30 cellular contexts compared by ENCODE assay signal in the genomic region with DNA sequence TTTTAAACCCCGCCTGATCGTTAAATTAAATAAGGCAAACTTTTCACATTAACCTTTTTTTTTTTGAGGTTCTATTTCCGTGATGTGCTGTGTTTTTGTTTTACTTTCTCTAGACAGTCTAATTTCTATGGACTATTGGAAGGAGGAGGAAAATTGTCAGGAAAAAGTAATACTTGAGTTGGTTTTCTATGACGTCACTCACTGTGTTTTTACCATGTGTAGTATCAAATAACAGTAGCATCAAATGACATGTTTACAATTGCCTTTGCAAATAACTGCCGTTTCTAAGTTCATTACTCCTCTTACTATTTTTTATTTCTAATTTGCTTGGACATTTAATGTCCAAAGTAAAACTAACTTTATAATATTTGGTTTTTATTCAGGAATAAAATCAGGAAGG. TPM values are rescaled to one million over a fixed set of nuclear protein-coding genes. Genes with fewer than 3 reads are reported as not detected.
A peak's percentile ranks its signal among the peaks of the same experiment; 100 is the strongest.
DNase-seq lines count a peak whose midpoint lies in the region; ATAC-seq, FAIRE-seq and TF ChIP-seq lines count a peak whose summit lies in the region.
"Had no signal": no experiment of that assay in that cellular context is flagged by ENCODE, and none has a peak within 500 bp of the region (broad histone marks: within the 10 kb centered on the region; RNA-seq: fewer than 3 reads in every experiment).

No MANE protein-coding gene starts in this region.

- no peak overlapping the region for H3K27ac Mint-ChIP-seq in activated naive CD8-positive, alpha-beta T cell treated with anti-CD3 and anti-CD28 coated beads for 36 hours
- H3K27ac Mint-ChIP-seq: activated naive CD4-positive, alpha-beta T cell treated with anti-CD3 and anti-CD28 coated beads, Interleukin-2, amount 50 U/mL, for 24 hours; activated T-helper 2 cell treated with anti-CD3 and anti-CD28 coated beads, Interferon-gamma antibody, Interleukin-2, Interleukin-4, amounts not matched to agents 10 μg/mL and 5 μg/mL and 100 μg/mL, durations not matched to agents 14 hours and 24 hours and 36 hours; IgD-negative memory B cell; mesothelial cell of epicardium; stimulated activated naive CD8-positive, alpha-beta T cell treated with anti-CD3 and anti-CD28 coated beads, Interleukin-15, Interleukin-2, amounts not matched to agents 100 ng/mL and 50 ng/mL, for 24 hours had no signal

- H3K27me3 ChIP-seq in HepG2 (ENCODE audit: control insufficient read depth in 1 of 2, insufficient read depth in 2 of 2, low read length in 2 of 2) (no peaks in the 10 kb centered on the region), right lobe of liver (no peaks in the 10 kb centered on the region)
- H3K27me3 ChIP-seq: cardiac muscle cell, heart right ventricle, SJSA1, testis had no signal

- H3K4me1 Mint-ChIP-seq in activated naive CD8-positive, alpha-beta T cell treated with anti-CD3 and anti-CD28 coated beads for 36 hours, result no peaks in the 10 kb centered on the region
- H3K4me1 Mint-ChIP-seq: activated naive CD4-positive, alpha-beta T cell treated with anti-CD3 and anti-CD28 coated beads, Interleukin-2, amount 50 U/mL, for 24 hours; mesothelial cell of epicardium had no signal

- BruUV-seq in HepG2 (replicated peaks; lab: Mats Ljungman, UMichigan), result no TSS peak

- WGBS in HepG2 (ENCODE audit: low lambda C conversion rate), result 86% methylated on average over 5 of the region's 5 CpGs
- 63% methylated on average over 5 of the region's 5 CpGs for WGBS in right lobe of liver (ENCODE audit: insufficient coverage, low coverage, low lambda C conversion rate, missing lambda C conversion rate)

- no peak overlapping the region for H2AFZ ChIP-seq in HepG2 (ENCODE audit: low read length)

- no peak overlapping the region for H3K4me3 Mint-ChIP-seq in activated naive CD8-positive, alpha-beta T cell treated with anti-CD3 and anti-CD28 coated beads for 36 hours
- H3K4me3 Mint-ChIP-seq: activated naive CD4-positive, alpha-beta T cell treated with anti-CD3 and anti-CD28 coated beads, Interleukin-2, amount 50 U/mL, for 24 hours; IgD-negative memory B cell; mesothelial cell of epicardium; stimulated activated naive CD8-positive, alpha-beta T cell treated with anti-CD3 and anti-CD28 coated beads, Interleukin-15, Interleukin-2, amounts not matched to agents 100 ng/mL and 50 ng/mL, for 24 hours had no signal

- no peaks in the 10 kb centered on the region for H3K79me2 ChIP-seq in HepG2 (ENCODE audit: insufficient read depth, low read length)

- H3K4me2 ChIP-seq in HepG2 (ENCODE audit: low read depth, low read length), result no peak overlapping the region

- in situ Hi-C loops in HepG2 (cut with HindIII; ENCODE audit: extremely low pct_ligation_motif_present, low pct_unique_long_range_greater_than_20kb), result no loop called here

- H3K4me1 ChIP-seq in HepG2 (ENCODE audit: insufficient read depth, low read length) (peaks cover 38% of the 10 kb centered on the region), right lobe of liver (peaks cover 0 to 15% (median 6%) of the 10 kb centered on the region in 4 donors)
- H3K4me1 ChIP-seq: SJSA1, testis had no signal

- no peaks in the 10 kb centered on the region for H3K9me3 ChIP-seq in HepG2 (ENCODE audit: low read length)
- no peaks in the 10 kb centered on the region for H3K9me3 ChIP-seq in right lobe of liver
- H3K9me3 ChIP-seq: HAP-1, SJSA1, testis had no signal

- H3K27ac ChIP-seq in HepG2 (ENCODE audit: extremely low read length, insufficient read depth, low read length) (no peak overlapping the region), right lobe of liver (no peak overlapping the region), RWPE1 (peak overlapping the region; percentile 94)
- H3K27ac ChIP-seq: cardiac muscle cell, heart right ventricle, SJSA1, testis, WERI-Rb-1 had no signal

- H3K4me3 ChIP-seq in HepG2 (replicated peaks in 1 of 3; ENCODE audit: insufficient read depth in 1 of 3, low read depth in 2 of 3, low read length in 3 of 3), result no peak overlapping the region
- H3K4me3 ChIP-seq in right lobe of liver, result no peak overlapping the region
- no peak overlapping the region for H3K4me3 ChIP-seq in fibroblast of mammary gland (ENCODE audit: control insufficient read depth, low read depth, low read length)
- H3K4me3 ChIP-seq: cardiac muscle cell, coronary artery, HAP-1, heart right ventricle, SJSA1, testis had no signal

- no peaks in the 10 kb centered on the region for H4K20me1 ChIP-seq in HepG2 (ENCODE audit: insufficient read depth, low read length)

- DNase-seq in HepG2 (ENCODE audit: low spot score) (no peak), right lobe of liver (no peak), RWPE1 (ENCODE audit: low spot score) (no peak), fibroblast of mammary gland (ENCODE audit: low read depth) (peak; percentile 46), NCI-H1436 (lab: John Stamatoyannopoulos, UW) (no peak)
- no peak for DNase-seq in activated naive CD8-positive, alpha-beta T cell treated with anti-CD3 and anti-CD28 coated beads for 36 hours
- DNase-seq: activated CD4-positive, alpha-beta T cell treated with anti-CD3 and anti-CD28 coated beads for 4 hours; activated T-cell treated with anti-CD3 and anti-CD28 coated beads for 4 hours; DMS 273 treated with DMSO at 0.1 percent for 48 hours; effector CD8-positive, alpha-beta T cell; heart right ventricle; kidney glomerular epithelial cell; NCI-H1092 treated with DMSO at 0.1 percent for 48 hours; NCI-H187; NCI-H345; stimulated activated CD4-positive, alpha-beta T cell treated with anti-CD3 and anti-CD28 coated beads, Interleukin-1b, Interleukin-23, amount 100 ng/mL, for 48 hours; T-helper 9 cell; testis; WERI-Rb-1 had no signal

- intact Hi-C loops in HepG2 (cut with micrococcal nuclease; ENCODE audit: unreplicated experiment) (no loop called here), right lobe of liver (cut with DNase I) (no loop called here)

- no peak for FAIRE-seq in HepG2 (lab: Jason Lieb, UNC)
- FAIRE-seq: frontal cortex had no signal

- H3K9ac ChIP-seq in HepG2 (ENCODE audit: insufficient read depth, low read depth, low read length), result no peak overlapping the region

- CTCF ChIA-PET in HepG2 (lab: Yijun Ruan, JAX; ENCODE audit: low intra/inter-chr PET ratio, low total read pairs) (no interaction called here), RWPE1 (lab: Yijun Ruan, JAX) (interaction anchor here (0.6 kb wide), 1 partner anchor 74 kb away, joined by 9 read pairs; no protein-coding TSS in a partner anchor)

- peaks cover 3% of the 10 kb centered on the region for H3K9me3 Mint-ChIP-seq in activated naive CD8-positive, alpha-beta T cell treated with anti-CD3 and anti-CD28 coated beads for 36 hours
- H3K9me3 Mint-ChIP-seq: stimulated activated naive CD8-positive, alpha-beta T cell treated with anti-CD3 and anti-CD28 coated beads, Interleukin-15, Interleukin-2, amounts not matched to agents 100 ng/mL and 50 ng/mL, for 24 hours had no signal

- no peak for TF ChIP-seq EP300 in HepG2 (IDR thresholded peaks at IDR 0.05; ENCODE audit: low read depth in 2 of 2, low read length in 2 of 2)
- no peak for TF ChIP-seq EP300 in HepG2 (CRISPR knock-in tag; IDR thresholded peaks at IDR 0.05; ENCODE audit: borderline replicate concordance)

- no peak for TF ChIP-seq RAD21 in HepG2 (CRISPR knock-in tag; IDR thresholded peaks at IDR 0.05)

- no peak for TF ChIP-seq POLR2A in HepG2 (IDR thresholded peaks at IDR 0.05; ENCODE audit: insufficient read depth in 1 of 2, low read depth in 2 of 2, low read length in 2 of 2)
- no peak for TF ChIP-seq POLR2A in right lobe of liver (IDR thresholded peaks at IDR 0.05)

- no peak for TF ChIP-seq CTCF in HepG2 (CRISPR knock-in tag; IDR thresholded peaks at IDR 0.05)
- no peak for TF ChIP-seq CTCF in right lobe of liver (IDR thresholded peaks at IDR 0.05)
- no peak for TF ChIP-seq CTCF in RWPE1 (conservative IDR thresholded peaks at IDR 0.05; ENCODE audit: low read depth)
- no peak for TF ChIP-seq CTCF in fibroblast of mammary gland (conservative IDR thresholded peaks at IDR 0.05; ENCODE audit: control insufficient read depth, insufficient read depth, low read depth, low read length)

- POLR2A ChIA-PET in HepG2 (lab: Yijun Ruan, JAX), result no interaction called here
- POLR2A ChIA-PET in RWPE1 (lab: Yijun Ruan, JAX; ENCODE audit: low non-redundant PET), result no interaction called here

- H3K27me3 Mint-ChIP-seq in activated naive CD8-positive, alpha-beta T cell treated with anti-CD3 and anti-CD28 coated beads for 36 hours, result peaks cover 4% of the 10 kb centered on the region
- H3K27me3 Mint-ChIP-seq: activated naive CD4-positive, alpha-beta T cell treated with anti-CD3 and anti-CD28 coated beads, Interleukin-2, amount 50 U/mL, for 24 hours; IgD-negative memory B cell had no signal

- H3K36me3 ChIP-seq in HepG2 (replicated peaks in 1 of 2; ENCODE audit: control insufficient read depth in 1 of 2, insufficient read depth in 2 of 2, low read length in 2 of 2) (no peaks in the 10 kb centered on the region), right lobe of liver (no peaks in the 10 kb centered on the region)
- H3K36me3 ChIP-seq: cardiac muscle cell, HAP-1, heart right ventricle, SJSA1, WERI-Rb-1 had no signal

- ATAC-seq in HepG2 (no peak), right lobe of liver (no peak), HG03039 (IDR thresholded peaks at IDR 0.05; ENCODE audit: unreplicated experiment) (no peak)
- ATAC-seq: heart right ventricle had no signal

- peaks cover 1% of the 10 kb centered on the region for H3K36me3 Mint-ChIP-seq in activated naive CD8-positive, alpha-beta T cell treated with anti-CD3 and anti-CD28 coated beads for 36 hours
- H3K36me3 Mint-ChIP-seq: activated naive CD4-positive, alpha-beta T cell treated with anti-CD3 and anti-CD28 coated beads, Interleukin-2, amount 50 U/mL, for 24 hours had no signal

RNA-seq across cellular contexts. Expression of gene MYO1E, which starts 32.3 kb away (rescaled TPM):
- total RNA-seq in HepG2 (2016; rRNA removed; fragmentation: Illumina TruSeq; extraction: Trizol) (25.1 and 38.5 TPM in 2 replicates), right lobe of liver (100 to 1,000 TPM in 1 of 6 experiments, 10 to 100 TPM in 5; 45.2 to 139 (median 68.9) TPM)
- total RNA-seq in HepG2 (2016; cell fraction: cytosol; rRNA removed; fragmentation: Illumina TruSeq; extraction: Trizol; ENCODE audit: low read depth), result 6.6 and 8.8 TPM in 2 replicates
- 28.4 and 35.1 TPM in 2 replicates for total RNA-seq in HepG2 (2016; cell fraction: insoluble cytoplasmic fraction; rRNA removed; fragmentation: Illumina TruSeq; extraction: Trizol)
- total RNA-seq in HepG2 (2016; cell fraction: membrane; rRNA removed; fragmentation: Illumina TruSeq; extraction: Trizol), result 6.5 and 7.9 TPM in 2 replicates
- total RNA-seq in HepG2 (2016; cell fraction: nucleus; rRNA removed; fragmentation: Illumina TruSeq; extraction: Trizol), result 32.4 and 33.1 TPM in 2 replicates
- 12.6 and 15.7 TPM in 2 replicates for polyA plus RNA-seq in HepG2 (2011; rRNA removed)
- 10.1 and 10.8 TPM in 2 replicates for polyA plus RNA-seq in HepG2 (2011; cell fraction: cytosol; rRNA removed)
- 20.9 and 25.3 TPM in 2 replicates for polyA plus RNA-seq in HepG2 (2011; cell fraction: nucleus; rRNA removed)
- 26.0 and 36.6 TPM in 2 replicates for polyA plus RNA-seq in HepG2 (2012)
- polyA plus RNA-seq in HepG2 (2016; cell fraction: cytosol; fragmentation: Illumina TruSeq; extraction: Trizol; ENCODE audit: low read depth), result 1.1 and 1.6 TPM in 2 replicates
- 22.4 and 25.8 TPM in 2 replicates for polyA plus RNA-seq in HepG2 (2016; cell fraction: insoluble cytoplasmic fraction; fragmentation: Illumina TruSeq; extraction: Trizol; ENCODE audit: low read depth)
- 2.2 and 2.7 TPM in 2 replicates for polyA plus RNA-seq in HepG2 (2016; cell fraction: membrane; fragmentation: Illumina TruSeq; extraction: Trizol; ENCODE audit: low read depth)
- 15.6 and 16.7 TPM in 2 replicates for polyA plus RNA-seq in HepG2 (2016; cell fraction: nucleus; fragmentation: Illumina TruSeq; extraction: Trizol; ENCODE audit: insufficient read depth, low read depth)
- 33.9 and 197 TPM in 2 replicates for polyA minus RNA-seq in HepG2 (2011; rRNA and poly(A)+ RNA removed; ENCODE audit: low replicate concordance)
- 22.2 and 26.0 TPM in 2 replicates for polyA minus RNA-seq in HepG2 (2011; cell fraction: cytosol; rRNA and poly(A)+ RNA removed)
- polyA minus RNA-seq in HepG2 (2011; cell fraction: nucleus; rRNA and poly(A)+ RNA removed), result 47.1 and 47.9 TPM in 2 replicates
- total RNA-seq in activated naive CD8-positive, alpha-beta T cell treated with anti-CD3 and anti-CD28 coated beads for 36 hours, result 10 to 100 TPM; 51.0 to 61.0 TPM
